9 cellular contexts compared by ENCODE assay signal in the genomic region with DNA sequence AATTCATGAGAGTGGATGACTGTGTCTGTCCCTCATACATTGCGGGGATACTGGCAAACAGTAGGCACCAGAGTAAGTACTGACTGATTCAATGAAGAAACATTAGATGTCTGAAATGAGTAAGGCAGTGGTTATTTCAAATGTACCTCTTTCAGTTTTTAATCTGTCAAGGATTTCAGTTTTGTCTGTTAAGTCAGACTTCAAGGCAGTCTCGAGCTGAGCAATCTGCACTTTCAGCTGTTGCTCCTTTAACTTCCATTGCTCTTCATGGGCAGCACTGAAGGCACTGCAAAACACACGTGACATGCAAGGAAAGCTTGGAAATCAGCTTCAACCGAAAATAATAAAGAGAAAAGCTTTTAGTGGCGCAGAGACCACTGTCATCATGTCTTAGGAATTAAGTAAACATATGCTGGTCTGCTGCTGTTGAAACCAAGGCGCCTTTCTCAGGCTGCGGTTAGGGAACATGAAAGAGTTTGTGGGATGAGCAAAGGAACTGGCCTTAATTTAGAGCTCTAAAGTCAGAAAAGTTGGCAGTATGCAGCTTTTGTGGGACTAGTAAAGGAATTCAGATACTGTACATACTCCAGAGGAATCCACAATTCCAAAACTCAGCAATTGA. TPM values are rescaled to one million over a fixed set of nuclear protein-coding genes. Genes with fewer than 3 reads are reported as not detected.
DNase-seq lines count a peak whose midpoint lies in the region; ATAC-seq and TF ChIP-seq lines count a peak whose summit lies in the region.
"Had no signal": no experiment of that assay in that cellular context is flagged by ENCODE, and none has a peak within 500 bp of the region (broad histone marks: within the 10 kb centered on the region; RNA-seq: fewer than 3 reads in every experiment).

No MANE protein-coding gene starts in this region.

- intact Hi-C loops in spleen (cut with DNase I; ENCODE audit: low total_unique reads) (no loop called here), thyroid gland (cut with DNase I) (no loop called here)

- 57 to 74% (median 69%) methylated on average over 7 of the region's 7 CpGs for WGBS in spleen, 5 donors
- WGBS in thyroid gland, 2 donors: 71 to 74% methylated on average over 7 of the region's 7 CpGs

- ATAC-seq in GM21381 (IDR thresholded peaks at IDR 0.05; ENCODE audit: unreplicated experiment) (peak; percentile 74), HG02973 (IDR thresholded peaks at IDR 0.05; ENCODE audit: unreplicated experiment) (no peak)
- ATAC-seq: left lobe of liver had no signal

- DNase-seq in Daoy (ENCODE audit: low read depth): peak; percentile 79
- DNase-seq in RPMI7951 (ENCODE audit: low read depth): peak; percentile 95
- DNase-seq in iris pigment epithelial cell (ENCODE audit: low read depth): peak; percentile 85
- no peak for DNase-seq in spleen
- DNase-seq in thyroid gland: no peak
- DNase-seq in NCI-H1436 (lab: John Stamatoyannopoulos, UW): no peak

- H3K27ac ChIP-seq in spleen (no peak overlapping the region), thyroid gland (no peak overlapping the region)

- no peak for TF ChIP-seq POLR2A in spleen (IDR thresholded peaks at IDR 0.05)
- TF ChIP-seq POLR2A in thyroid gland (IDR thresholded peaks at IDR 0.05): no peak

- H3K4me1 ChIP-seq in spleen (no peaks in the 10 kb centered on the region), thyroid gland (no peaks in the 10 kb centered on the region)

- H3K9me3 ChIP-seq in spleen: no peaks in the 10 kb centered on the region
- no peaks in the 10 kb centered on the region for H3K9me3 ChIP-seq in thyroid gland

- TF ChIP-seq CTCF in spleen (IDR thresholded peaks at IDR 0.05 in 8 of 11, conservative IDR thresholded peaks at IDR 0.05 in 3 of 11): no peak
- no peak for TF ChIP-seq CTCF in thyroid gland (IDR thresholded peaks at IDR 0.05)

- H3K36me3 ChIP-seq in spleen (no peaks in the 10 kb centered on the region), thyroid gland (no peaks in the 10 kb centered on the region)

- H3K27me3 ChIP-seq in spleen (replicated peaks in 1 of 7) (no peaks in the 10 kb centered on the region), thyroid gland (no peaks in the 10 kb centered on the region)

- H3K4me3 ChIP-seq in spleen: no peak overlapping the region
- H3K4me3 ChIP-seq in thyroid gland (replicated peaks in 1 of 3): no peak overlapping the region

RNA-seq across cellular contexts. Expression of a gene that starts 38.8 kb away (rescaled TPM):
- total RNA-seq in Daoy (2014; rRNA removed; shearing (Covaris generic)): 4.1 and 5.3 TPM in 2 replicates
- total RNA-seq in RPMI7951 (2014; rRNA removed; shearing (Covaris generic)): 14.7 and 15.9 TPM in 2 replicates
- total RNA-seq in spleen: 1 to 10 TPM; 1.6 to 4.4 (median 2.8) TPM
- 1 to 10 TPM in 1 of 3 donors, under 1 TPM in 2; 0.65 to 1.0 (median 0.77) TPM for polyA plus RNA-seq in spleen
- total RNA-seq in thyroid gland: 10 to 100 TPM in 2 of 4 donors, 1 to 10 TPM in 2; 7.3 to 14.5 (median 11.0) TPM

RNA-seq across cellular contexts. Expression of a gene that starts 39.1 kb away (rescaled TPM):
- 37.5 and 38.8 TPM in 2 replicates for total RNA-seq in Daoy (2014; rRNA removed; shearing (Covaris generic))
- total RNA-seq in RPMI7951 (2014; rRNA removed; shearing (Covaris generic)): 81.4 and 90.0 TPM in 2 replicates
- 10 to 100 TPM; 57.5 to 89.8 (median 72.0) TPM for total RNA-seq in spleen
- polyA plus RNA-seq in spleen: 10 to 100 TPM in 1 of 3 donors, 1 to 10 TPM in 2; 6.8 to 12.6 (median 7.2) TPM
- total RNA-seq in thyroid gland: 100 to 1,000 TPM; 125 to 182 (median 164) TPM

Comparison
In these comparisons a context has a peak if more than half of its experiments do, and no peak if none do; other contexts are left out.
1. DNase-seq: peak in Daoy (single experiment), RPMI7951 (single experiment) and iris pigment epithelial cell (single experiment); none in spleen (single experiment), thyroid gland (0 of 2) and NCI-H1436 (single experiment).